1 cellular context compared by ENCODE assay signal in genomic region chr7:76356823-76357222, GRCh38.
TF ChIP-seq lines count a peak whose summit lies in the region.

No MANE protein-coding gene starts in this region.

TF ChIP-seq in GM23338, 12 proteins besides CTCF, POLR2A, EP300 and RAD21 (continued from another document):
- TF ChIP-seq JUNB (IDR thresholded peaks at IDR 0.05; ENCODE audit: unreplicated experiment) (no peak), POLR2AphosphoS5 (IDR thresholded peaks at IDR 0.05; ENCODE audit: low read depth) (no peak), EZH2 (IDR thresholded peaks at IDR 0.05; ENCODE audit: low read depth, unreplicated experiment) (no peak), CREB1 (CRISPR knock-in tag; IDR thresholded peaks at IDR 0.05; ENCODE audit: low read depth) (no peak), EZH2phosphoT487 (IDR thresholded peaks at IDR 0.05; ENCODE audit: unreplicated experiment) (no peak)
- TF ChIP-seq, protein P1, sequence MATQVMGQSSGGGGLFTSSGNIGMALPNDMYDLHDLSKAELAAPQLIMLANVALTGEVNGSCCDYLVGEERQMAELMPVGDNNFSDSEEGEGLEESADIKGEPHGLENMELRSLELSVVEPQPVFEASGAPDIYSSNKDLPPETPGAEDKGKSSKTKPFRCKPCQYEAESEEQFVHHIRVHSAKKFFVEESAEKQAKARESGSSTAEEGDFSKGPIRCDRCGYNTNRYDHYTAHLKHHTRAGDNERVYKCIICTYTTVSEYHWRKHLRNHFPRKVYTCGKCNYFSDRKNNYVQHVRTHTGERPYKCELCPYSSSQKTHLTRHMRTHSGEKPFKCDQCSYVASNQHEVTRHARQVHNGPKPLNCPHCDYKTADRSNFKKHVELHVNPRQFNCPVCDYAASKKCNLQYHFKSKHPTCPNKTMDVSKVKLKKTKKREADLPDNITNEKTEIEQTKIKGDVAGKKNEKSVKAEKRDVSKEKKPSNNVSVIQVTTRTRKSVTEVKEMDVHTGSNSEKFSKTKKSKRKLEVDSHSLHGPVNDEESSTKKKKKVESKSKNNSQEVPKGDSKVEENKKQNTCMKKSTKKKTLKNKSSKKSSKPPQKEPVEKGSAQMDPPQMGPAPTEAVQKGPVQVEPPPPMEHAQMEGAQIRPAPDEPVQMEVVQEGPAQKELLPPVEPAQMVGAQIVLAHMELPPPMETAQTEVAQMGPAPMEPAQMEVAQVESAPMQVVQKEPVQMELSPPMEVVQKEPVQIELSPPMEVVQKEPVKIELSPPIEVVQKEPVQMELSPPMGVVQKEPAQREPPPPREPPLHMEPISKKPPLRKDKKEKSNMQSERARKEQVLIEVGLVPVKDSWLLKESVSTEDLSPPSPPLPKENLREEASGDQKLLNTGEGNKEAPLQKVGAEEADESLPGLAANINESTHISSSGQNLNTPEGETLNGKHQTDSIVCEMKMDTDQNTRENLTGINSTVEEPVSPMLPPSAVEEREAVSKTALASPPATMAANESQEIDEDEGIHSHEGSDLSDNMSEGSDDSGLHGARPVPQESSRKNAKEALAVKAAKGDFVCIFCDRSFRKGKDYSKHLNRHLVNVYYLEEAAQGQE (IDR thresholded peaks at IDR 0.05; ENCODE audit: unreplicated experiment): no peak
